ENCODE assay signal across 8 cellular contexts in genomic region chr12:6452245-6452731, GRCh38. TPM values are rescaled to one million over a fixed set of nuclear protein-coding genes. Genes with fewer than 3 reads are reported as not detected.
A peak's percentile ranks its signal among the peaks of the same experiment; 100 is the strongest.
DNase-seq lines count a peak whose midpoint lies in the region; ATAC-seq and TF ChIP-seq lines count a peak whose summit lies in the region.

No MANE protein-coding gene starts in this region.

- in situ Hi-C loops in mammary epithelial cell (cut with MboI; ENCODE audit: low sequenced_read_pairs in 2 of 2), result no loop called here

- H3K4me1 ChIP-seq in mammary epithelial cell (ENCODE audit: insufficient read depth, low read length), result peaks cover 23% of the 10 kb centered on the region

- H3K9me3 Mint-ChIP-seq in stimulated activated naive CD8-positive, alpha-beta T cell treated with anti-CD3 and anti-CD28 coated beads, Interleukin-15, Interleukin-2, amounts not matched to agents 100 ng/mL and 50 ng/mL, for 24 hours, result no peaks in the 10 kb centered on the region

- peak overlapping the region; percentile 99 for H3K27ac Mint-ChIP-seq in stimulated activated naive CD8-positive, alpha-beta T cell treated with anti-CD3 and anti-CD28 coated beads, Interleukin-15, Interleukin-2, amounts not matched to agents 100 ng/mL and 50 ng/mL, for 24 hours

- ATAC-seq in GM18511 (IDR thresholded peaks at IDR 0.05; ENCODE audit: unreplicated experiment), result peak; percentile 12
- no peak for ATAC-seq in HG03097 (IDR thresholded peaks at IDR 0.05; ENCODE audit: low FRiP score, unreplicated experiment)

- H3K9ac ChIP-seq in mammary epithelial cell (ENCODE audit: insufficient read depth, low read length), result peak overlapping the region; percentile 61

- CTCF ChIA-PET in mammary epithelial cell (lab: Charles Lee; ENCODE audit: low non-redundant PET), result no interaction called here

- H3K27me3 ChIP-seq in mammary epithelial cell (ENCODE audit: insufficient read depth, low read length), result no peaks in the 10 kb centered on the region

- H3K4me3 Mint-ChIP-seq in stimulated activated naive CD8-positive, alpha-beta T cell treated with anti-CD3 and anti-CD28 coated beads, Interleukin-15, Interleukin-2, amounts not matched to agents 100 ng/mL and 50 ng/mL, for 24 hours, result peak overlapping the region; percentile 97

- H3K4me2 ChIP-seq in mammary epithelial cell (ENCODE audit: insufficient read depth, low read depth, low read length), result peak overlapping the region; percentile 98

- intact Hi-C loops in mammary epithelial cell (cut with micrococcal nuclease), result no loop called here

- peak overlapping the region; percentile 97 for H2AFZ ChIP-seq in mammary epithelial cell (ENCODE audit: low read depth, low read length)

- no peaks in the 10 kb centered on the region for H3K36me3 ChIP-seq in mammary epithelial cell (ENCODE audit: insufficient read depth, low read length)

- no peaks in the 10 kb centered on the region for H3K27me3 Mint-ChIP-seq in stimulated activated naive CD8-positive, alpha-beta T cell treated with anti-CD3 and anti-CD28 coated beads, Interleukin-15, Interleukin-2, amounts not matched to agents 100 ng/mL and 50 ng/mL, for 24 hours

- WGBS in mammary epithelial cell (ENCODE audit: low coverage, missing lambda C conversion rate), result no CpG with 5 or more reads among the region's 7 CpGs

- H4K20me1 ChIP-seq in mammary epithelial cell (ENCODE audit: insufficient read depth, low read length), result no peaks in the 10 kb centered on the region

- TF ChIP-seq POLR2A in NB4 (IDR thresholded peaks at IDR 0.05; ENCODE audit: extremely low read depth, insufficient read length), result peak; percentile 22

- H3K27ac ChIP-seq in mammary epithelial cell (ENCODE audit: insufficient read depth, low read depth, low read length), result peak overlapping the region; percentile 71

- H3K4me3 ChIP-seq in NB4 (ENCODE audit: low read depth, low read length) (peak overlapping the region; percentile 83), mammary epithelial cell (replicated peaks in 1 of 3; ENCODE audit: insufficient read depth in 1 of 3, low read depth in 2 of 3, low read length in 3 of 3) (peak overlapping the region; percentile 44 to 80 (median 61))

- no peaks in the 10 kb centered on the region for H3K9me3 ChIP-seq in mammary epithelial cell (replicated peaks; ENCODE audit: insufficient read depth, low read length)

- H3K79me2 ChIP-seq in mammary epithelial cell (ENCODE audit: insufficient read depth, low read length), result no peaks in the 10 kb centered on the region

- dilution Hi-C loops in mammary epithelial cell (cut with HindIII; ENCODE audit: low sequenced_read_pairs), result no loop called here

- H3K36me3 Mint-ChIP-seq in stimulated activated naive CD8-positive, alpha-beta T cell treated with anti-CD3 and anti-CD28 coated beads, Interleukin-15, Interleukin-2, amounts not matched to agents 100 ng/mL and 50 ng/mL, for 24 hours (ENCODE audit: low read depth), result peaks cover 85% of the 10 kb centered on the region

- DNase-seq in NB4 (ENCODE audit: low read depth), result no peak
- DNase-seq in mammary epithelial cell, result no peak
- DNase-seq in left kidney (ENCODE audit: low read depth, low spot score), result peak; percentile 47
- no peak for DNase-seq in ecto neural progenitor cell (ENCODE audit: low spot score)
- DNase-seq in D341Med (ENCODE audit: low spot score), result no peak

- no peak for TF ChIP-seq CTCF in NB4 (IDR thresholded peaks at IDR 0.05; ENCODE audit: low read depth, low read length)
- no peak for TF ChIP-seq CTCF in mammary epithelial cell (conservative IDR thresholded peaks at IDR 0.05 in 1 of 2, IDR thresholded peaks at IDR 0.05 in 1 of 2; ENCODE audit: extremely low read depth in 1 of 2, insufficient read depth in 1 of 2, low read depth in 1 of 2, low read length in 2 of 2)

- no TSS peak for BruUV-seq in mammary epithelial cell (replicated peaks; lab: Mats Ljungman, UMichigan)

- H3K4me1 Mint-ChIP-seq in stimulated activated naive CD8-positive, alpha-beta T cell treated with anti-CD3 and anti-CD28 coated beads, Interleukin-15, Interleukin-2, amounts not matched to agents 100 ng/mL and 50 ng/mL, for 24 hours (ENCODE audit: low read depth), result peaks cover 80% of the 10 kb centered on the region

RNA-seq across cellular contexts. Expression of gene TAPBPL, which starts 0.4 kb away (rescaled TPM):
- 1 to 10 TPM; 4.0 to 5.0 TPM for total RNA-seq in mammary epithelial cell
- polyA plus RNA-seq in mammary epithelial cell, result 7.3 TPM
- 52.6 TPM for polyA minus RNA-seq in mammary epithelial cell

RNA-seq across cellular contexts. Expression of gene CD27, which starts 7.5 kb away (rescaled TPM):
- not detected for total RNA-seq in mammary epithelial cell
- polyA plus RNA-seq in mammary epithelial cell, result not detected
- not detected for polyA minus RNA-seq in mammary epithelial cell

RNA-seq across cellular contexts. Expression of gene VAMP1, which starts 18.2 kb away (rescaled TPM):
- 1 to 10 TPM; 2.1 to 5.0 TPM for total RNA-seq in mammary epithelial cell
- polyA plus RNA-seq in mammary epithelial cell, result 5.8 TPM
- polyA minus RNA-seq in mammary epithelial cell, result 2.4 TPM

RNA-seq across cellular contexts. Expression of gene MRPL51, which starts 40.8 kb away (rescaled TPM):
- total RNA-seq in mammary epithelial cell, result 100 to 1,000 TPM in 1 of 2 donors, 10 to 100 TPM in 1; 51.7 to 192 TPM
- polyA plus RNA-seq in mammary epithelial cell, result 124 TPM
- 18.7 TPM for polyA minus RNA-seq in mammary epithelial cell

RNA-seq across cellular contexts. Expression of gene NCAPD2, which starts 41.6 kb away (rescaled TPM):
- total RNA-seq in mammary epithelial cell, result 10 to 100 TPM; 17.8 to 53.7 TPM
- polyA plus RNA-seq in mammary epithelial cell, result 60.4 TPM
- polyA minus RNA-seq in mammary epithelial cell, result 156 TPM
